9 cellular contexts compared by ENCODE assay signal in the genomic region with DNA sequence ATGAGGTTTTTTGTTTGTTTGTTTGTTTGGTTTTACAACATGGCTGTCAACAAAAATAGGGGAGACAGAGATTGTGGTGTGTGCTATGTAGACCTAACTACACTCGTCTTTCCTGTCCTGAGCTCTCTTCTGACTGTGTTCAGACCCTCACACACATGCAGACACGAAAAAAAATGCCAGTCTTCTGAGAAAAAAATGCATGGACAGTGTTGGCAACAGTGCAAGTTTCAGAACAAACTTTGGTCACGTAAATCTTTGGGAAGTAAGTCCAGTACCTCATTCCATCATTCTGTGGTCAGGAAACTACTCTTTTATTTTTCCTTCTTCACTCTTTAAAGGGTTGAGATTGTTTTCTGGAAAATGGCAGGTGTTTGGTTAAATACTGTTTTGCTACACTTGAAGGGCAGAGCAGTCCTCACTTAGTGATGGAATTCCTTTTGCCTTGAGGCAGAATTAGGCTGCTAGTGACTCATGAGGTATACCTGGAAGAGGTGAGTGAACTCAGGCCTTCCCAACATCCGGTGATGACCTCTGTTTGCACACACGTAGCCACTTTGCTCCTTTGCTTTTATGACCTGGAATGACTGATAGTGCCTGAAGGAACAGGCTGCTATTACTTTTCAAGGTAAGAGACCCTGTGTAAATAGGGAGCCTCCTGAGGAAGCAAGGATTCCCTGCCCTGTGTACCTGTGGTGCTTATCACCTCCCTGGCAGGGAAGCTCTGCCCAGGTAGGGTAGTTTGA.
DNase-seq lines count a peak whose midpoint lies in the region; ATAC-seq and TF ChIP-seq lines count a peak whose summit lies in the region.
"Had no signal": no experiment of that assay in that cellular context is flagged by ENCODE, and none has a peak within 500 bp of the region (broad histone marks: within the 10 kb centered on the region; RNA-seq: fewer than 3 reads in every experiment).

No MANE protein-coding gene starts in this region.

- peaks cover 81 to 99% (median 98%) of the 10 kb centered on the region in 3 donors for H3K4me1 Mint-ChIP-seq in naive B cell

- H3K4me3 Mint-ChIP-seq in naive B cell = peak overlapping the region; percentile 73 to 90 (median 86)

- H3K9me3 Mint-ChIP-seq in naive B cell = no peaks in the 10 kb centered on the region

- DNase-seq in DMS53 treated with DMSO at 0.1 percent for 48 hours (lab: John Stamatoyannopoulos, UW; ENCODE audit: unreplicated experiment) (peak; percentile 51), HuH-7 (ENCODE audit: low spot score) (peak; percentile 14), astrocyte of the hippocampus (ENCODE audit: low read depth, low spot score) (peak; percentile 29), naive B cell (no peak), HEK293T (ENCODE audit: extremely low spot score) (no peak), NCI-H82 (lab: John Stamatoyannopoulos, UW) (no peak)
- DNase-seq in activated CD8-positive, alpha-beta memory T cell treated with anti-CD3 and anti-CD28 coated beads, Interleukin-2, amount 50 U/mL, for 48 hours = no peak

- POLR2A ChIA-PET in HEK293T (lab: Yijun Ruan, JAX) = no interaction called here

- H3K36me3 Mint-ChIP-seq in naive B cell = peaks cover 0 to 2% of the 10 kb centered on the region in 2 donors

- H3K27ac Mint-ChIP-seq in naive B cell = peak overlapping the region; percentile 94 to 97 (median 96)

- ATAC-seq in naive B cell (ENCODE audit: low read depth in 2 of 2) (no peak), GM18520 (IDR thresholded peaks at IDR 0.05; ENCODE audit: unreplicated experiment) (no peak)
- ATAC-seq: K562 had no signal

- CTCF ChIA-PET in HEK293T (lab: Yijun Ruan, JAX) = interaction anchor here (1.1 to 1.5 kb wide), 2 partner anchors 60 to 138 kb away, joined by 4 read pairs; no protein-coding TSS in a partner anchor

- no peaks in the 10 kb centered on the region for H3K27me3 Mint-ChIP-seq in naive B cell

TF ChIP-seq in HEK293T, 16 proteins besides CTCF, POLR2A, EP300 and RAD21:
- TF ChIP-seq BHLHE40 (IDR thresholded peaks at IDR 0.05; ENCODE audit: borderline replicate concordance) = no peak
- no peak for TF ChIP-seq SUZ12 (IDR thresholded peaks at IDR 0.05)
- no peak for TF ChIP-seq HDGF (IDR thresholded peaks at IDR 0.05; ENCODE audit: borderline replicate concordance)
- TF ChIP-seq SP1 (IDR thresholded peaks at IDR 0.05) = no peak
- no peak for TF ChIP-seq NFRKB (IDR thresholded peaks at IDR 0.05)
- TF ChIP-seq TARDBP (IDR thresholded peaks at IDR 0.05) = no peak
- no peak for TF ChIP-seq ZNF384 (IDR thresholded peaks at IDR 0.05)
- TF ChIP-seq ARNT (IDR thresholded peaks at IDR 0.05) = no peak
- TF ChIP-seq LEF1 (IDR thresholded peaks at IDR 0.05; ENCODE audit: borderline replicate concordance) = no peak
- TF ChIP-seq FOXK2 (IDR thresholded peaks at IDR 0.05) = no peak
- no peak for TF ChIP-seq CTBP1 (IDR thresholded peaks at IDR 0.05; ENCODE audit: borderline replicate concordance)
- no peak for TF ChIP-seq L3MBTL2 (conservative IDR thresholded peaks at IDR 0.05)
- TF ChIP-seq FOXA1 (IDR thresholded peaks at IDR 0.05) = no peak
- no peak for TF ChIP-seq FOXM1 (IDR thresholded peaks at IDR 0.05; ENCODE audit: borderline replicate concordance)
- TF ChIP-seq ELF4 (IDR thresholded peaks at IDR 0.05) = no peak
- TF ChIP-seq, protein P1, sequence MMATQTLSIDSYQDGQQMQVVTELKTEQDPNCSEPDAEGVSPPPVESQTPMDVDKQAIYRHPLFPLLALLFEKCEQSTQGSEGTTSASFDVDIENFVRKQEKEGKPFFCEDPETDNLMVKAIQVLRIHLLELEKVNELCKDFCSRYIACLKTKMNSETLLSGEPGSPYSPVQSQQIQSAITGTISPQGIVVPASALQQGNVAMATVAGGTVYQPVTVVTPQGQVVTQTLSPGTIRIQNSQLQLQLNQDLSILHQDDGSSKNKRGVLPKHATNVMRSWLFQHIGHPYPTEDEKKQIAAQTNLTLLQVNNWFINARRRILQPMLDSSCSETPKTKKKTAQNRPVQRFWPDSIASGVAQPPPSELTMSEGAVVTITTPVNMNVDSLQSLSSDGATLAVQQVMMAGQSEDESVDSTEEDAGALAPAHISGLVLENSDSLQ (IDR thresholded peaks at IDR 0.05) = no peak

Comparison
In these comparisons a context has a peak if more than half of its experiments do, and no peak if none do; other contexts are left out.
1. DNase-seq: peak in DMS53 treated with DMSO at 0.1 percent for 48 hours (single experiment), HuH-7 (single experiment) and astrocyte of the hippocampus (single experiment); none in naive B cell (single experiment), HEK293T (single experiment), activated CD8-positive, alpha-beta memory T cell treated with anti-CD3 and anti-CD28 coated beads, Interleukin-2, amount 50 U/mL, for 48 hours (single experiment) and NCI-H82 (single experiment).